In the genomic region with DNA sequence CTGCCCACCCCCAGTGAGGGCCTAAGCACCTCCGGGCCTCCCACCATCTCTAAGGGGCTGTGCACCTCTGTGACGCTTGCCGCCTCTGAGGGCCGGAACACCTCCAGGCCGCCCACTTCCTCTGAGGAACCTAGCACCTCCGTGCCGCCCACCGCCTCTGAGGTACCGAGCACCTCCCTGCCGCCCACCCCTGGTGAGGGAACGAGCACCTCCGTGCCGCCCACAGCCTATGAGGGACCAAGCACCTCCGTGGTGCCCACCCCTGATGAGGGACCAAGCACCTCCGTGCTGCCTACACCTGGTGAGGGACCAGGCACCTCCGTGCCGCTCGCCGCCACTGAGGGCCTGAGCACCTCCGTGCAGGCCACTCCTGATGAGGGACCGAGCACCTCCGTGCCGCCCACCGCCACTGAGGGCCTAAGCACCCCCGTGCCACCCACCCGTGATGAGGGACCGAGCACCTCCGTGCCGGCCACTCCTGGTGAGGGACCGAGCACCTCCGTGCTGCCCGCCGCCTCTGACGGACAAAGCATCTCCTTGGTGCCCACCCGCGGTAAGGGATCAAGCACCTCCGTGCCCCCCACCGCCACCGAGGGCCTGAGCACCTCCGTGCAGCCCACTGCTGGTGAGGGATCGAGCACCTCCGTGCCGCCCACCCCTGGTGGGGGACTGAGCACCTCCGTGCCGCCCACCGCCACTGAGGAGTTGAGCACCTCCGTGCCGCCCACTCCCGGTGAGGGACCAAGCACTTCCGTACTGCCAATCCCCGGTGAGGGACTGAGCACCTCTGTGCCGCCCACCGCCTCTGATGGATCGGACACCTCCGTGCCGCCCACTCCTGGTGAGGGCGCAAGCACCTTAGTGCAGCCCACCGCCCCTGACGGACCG, we compare ENCODE assay signal across 1 cellular context.
TF ChIP-seq lines count a peak whose summit lies in the region.

No MANE protein-coding gene starts in this region.

TF ChIP-seq in H1, 55 proteins besides CTCF, POLR2A, EP300 and RAD21:
- TF ChIP-seq PHF8 (conservative IDR thresholded peaks at IDR 0.05; ENCODE audit: low read depth, low read length) (0 out of 2 replicates have a peak, but pooled peaks have one; percentile 20), FOSL1 (IDR thresholded peaks at IDR 0.05; ENCODE audit: insufficient read depth, low read depth, low read length) (no peak), SP4 (IDR thresholded peaks at IDR 0.05; ENCODE audit: low read length) (no peak), TAF1 (IDR thresholded peaks at IDR 0.05; ENCODE audit: low read depth, low read length) (no peak), ZNF274 (IDR thresholded peaks at IDR 0.05; ENCODE audit: borderline replicate concordance, extremely low read depth, low read length) (no peak), CEBPB (IDR thresholded peaks at IDR 0.05; ENCODE audit: low read depth, low read length) (no peak), KDM4A (IDR thresholded peaks at IDR 0.05; ENCODE audit: low read depth, low read length, severe bottlenecking) (peak; percentile 75)
TF ChIP-seq in H1: peak in this region for 2.
